Comparison of ENCODE assay signal across 1 cellular context in the genomic region with DNA sequence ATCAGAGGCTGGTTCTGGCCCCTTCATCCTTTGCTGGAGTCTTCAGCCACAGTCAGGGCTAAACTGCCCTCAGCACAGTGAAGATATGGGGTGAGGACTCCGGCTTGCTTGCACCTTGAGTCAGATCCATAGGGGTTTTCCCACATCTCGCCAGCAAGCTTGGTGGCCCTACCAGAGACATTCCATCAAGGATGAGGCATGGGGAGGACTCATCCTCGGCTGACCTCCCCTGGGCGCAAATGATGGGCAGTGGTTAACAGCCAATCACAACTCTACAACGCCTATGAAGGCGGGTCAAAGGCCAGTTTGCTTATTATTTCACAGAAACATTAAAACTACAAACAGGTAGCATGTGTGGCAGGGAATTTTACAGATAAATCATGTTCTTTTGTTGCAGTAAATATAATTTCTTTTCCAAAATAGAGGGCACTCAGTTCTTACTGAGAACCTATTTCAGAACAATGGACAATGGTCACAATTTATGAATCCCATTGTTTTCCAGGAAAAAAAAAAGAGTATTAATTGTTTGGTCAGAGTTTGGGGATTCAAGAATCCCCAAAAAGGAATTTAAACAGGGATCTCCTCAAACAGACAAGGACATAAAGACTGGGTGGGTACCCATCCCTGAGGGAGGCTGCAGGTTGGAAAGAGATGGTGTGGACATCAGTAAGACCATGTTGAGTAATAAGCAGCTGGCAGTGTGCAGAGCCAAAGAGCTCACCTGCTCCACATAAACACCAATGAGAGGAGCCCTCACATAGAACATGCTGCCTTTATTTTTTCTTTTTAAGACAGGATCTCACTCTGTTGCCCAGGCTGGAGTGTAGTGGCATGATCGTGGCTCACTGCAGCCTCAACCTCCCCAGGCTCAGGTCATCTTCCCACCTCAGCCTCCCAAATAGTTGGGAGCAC.
A peak's percentile ranks its signal among the peaks of the same experiment; 100 is the strongest.
TF ChIP-seq lines count a peak whose summit lies in the region.

No MANE protein-coding gene starts in this region.

TF ChIP-seq in GM12878, 131 proteins besides CTCF, POLR2A, EP300 and RAD21 (continued from another document):
- TF ChIP-seq PKNOX1 (IDR thresholded peaks at IDR 0.05) (peak; percentile 85), SIX5 (IDR thresholded peaks at IDR 0.05; ENCODE audit: low read depth, low read length, severe bottlenecking) (no peak)
- TF ChIP-seq, protein P1, sequence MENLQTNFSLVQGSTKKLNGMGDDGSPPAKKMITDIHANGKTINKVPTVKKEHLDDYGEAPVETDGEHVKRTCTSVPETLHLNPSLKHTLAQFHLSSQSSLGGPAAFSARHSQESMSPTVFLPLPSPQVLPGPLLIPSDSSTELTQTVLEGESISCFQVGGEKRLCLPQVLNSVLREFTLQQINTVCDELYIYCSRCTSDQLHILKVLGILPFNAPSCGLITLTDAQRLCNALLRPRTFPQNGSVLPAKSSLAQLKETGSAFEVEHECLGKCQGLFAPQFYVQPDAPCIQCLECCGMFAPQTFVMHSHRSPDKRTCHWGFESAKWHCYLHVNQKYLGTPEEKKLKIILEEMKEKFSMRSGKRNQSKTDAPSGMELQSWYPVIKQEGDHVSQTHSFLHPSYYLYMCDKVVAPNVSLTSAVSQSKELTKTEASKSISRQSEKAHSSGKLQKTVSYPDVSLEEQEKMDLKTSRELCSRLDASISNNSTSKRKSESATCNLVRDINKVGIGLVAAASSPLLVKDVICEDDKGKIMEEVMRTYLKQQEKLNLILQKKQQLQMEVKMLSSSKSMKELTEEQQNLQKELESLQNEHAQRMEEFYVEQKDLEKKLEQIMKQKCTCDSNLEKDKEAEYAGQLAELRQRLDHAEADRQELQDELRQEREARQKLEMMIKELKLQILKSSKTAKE (IDR thresholded peaks at IDR 0.05; ENCODE audit: low read depth, poor library complexity, severe bottlenecking), result no peak
